In genomic region chr4:104494822-104495559, GRCh38 we compare ENCODE assay signal across 8 cellular contexts. TPM values are rescaled to one million over a fixed set of nuclear protein-coding genes. Genes with fewer than 3 reads are reported as not detected.
DNase-seq lines count a peak whose midpoint lies in the region; ATAC-seq and TF ChIP-seq lines count a peak whose summit lies in the region.

Gene CXXC4 (minus strand): TSS chr4:104494894. CDS start chr4:104491802, 3,092 bp downstream.

- ATAC-seq in GM19324 (IDR thresholded peaks at IDR 0.05; ENCODE audit: low FRiP score, unreplicated experiment) (peak; percentile 41), GM19328 (IDR thresholded peaks at IDR 0.05; ENCODE audit: unreplicated experiment) (no peak)

- peak within 1 kb of the TSS; percentile 90 for H3K4me2 ChIP-seq in smooth muscle cell

- H3K9ac ChIP-seq in smooth muscle cell (ENCODE audit: low read depth) = peak within 1 kb of the TSS; percentile 59

- WGBS in smooth muscle cell (ENCODE audit: low lambda C conversion rate) = under 1% methylated on average over 36 of the region's 42 CpGs

- H3K27me3 ChIP-seq in SJCRH30 (no peaks in the 10 kb centered on the region), kidney epithelial cell (ENCODE audit: control insufficient read depth, insufficient read depth, low read length) (no peaks in the 10 kb centered on the region), smooth muscle cell (ENCODE audit: low read depth) (peaks cover 7% of the 10 kb centered on the region)

- H2AFZ ChIP-seq in smooth muscle cell (ENCODE audit: low read depth) = peak within 1 kb of the TSS; percentile 93

- H3K36me3 ChIP-seq in SJCRH30 = no peaks in the 10 kb centered on the region
- H3K36me3 ChIP-seq in kidney epithelial cell (ENCODE audit: control insufficient read depth, insufficient read depth, low read length) = no peaks in the 10 kb centered on the region
- no peaks in the 10 kb centered on the region for H3K36me3 ChIP-seq in smooth muscle cell (ENCODE audit: low read depth)

- no peaks in the 10 kb centered on the region for H3K9me3 ChIP-seq in SJCRH30 (replicated peaks)
- H3K9me3 ChIP-seq in smooth muscle cell (replicated peaks; ENCODE audit: low read depth) = no peaks in the 10 kb centered on the region

- no peaks in the 10 kb centered on the region for H3K79me2 ChIP-seq in smooth muscle cell (ENCODE audit: low read depth)

- H3K4me1 ChIP-seq in SJCRH30 (peaks cover 12% of the 10 kb centered on the region), smooth muscle cell (ENCODE audit: low read depth) (peaks cover 27% of the 10 kb centered on the region)

- H3K4me3 ChIP-seq in SJCRH30 (peak within 1 kb of the TSS; percentile 79), kidney epithelial cell (ENCODE audit: low read depth, low read length) (peak within 1 kb of the TSS; percentile 58), smooth muscle cell (peak within 1 kb of the TSS; percentile 69)

- DNase-seq in C1 segment of cervical spinal cord (lab: John Stamatoyannopoulos, UW) = peak in 12 of 14 donors; percentile 29 to 97 (median 66)
- DNase-seq in LHCN-M2 (ENCODE audit: low read depth) = peak; percentile 13
- peak; percentile 79 to 86 for DNase-seq in SJCRH30
- DNase-seq in caudate nucleus (lab: John Stamatoyannopoulos, UW) = peak in 59 of 61 donors; percentile 7 to 93 (median 69)
- DNase-seq in kidney epithelial cell (ENCODE audit: low read depth) = no peak
- peak; percentile 36 for DNase-seq in smooth muscle cell (lab: John Stamatoyannopoulos, UW; ENCODE audit: unreplicated experiment)

- no peaks in the 10 kb centered on the region for H4K20me1 ChIP-seq in smooth muscle cell (ENCODE audit: low read depth)

- peaks cover 24% of the 10 kb centered on the region for H3F3A ChIP-seq in smooth muscle cell (ENCODE audit: low read depth)

- TF ChIP-seq CTCF in kidney epithelial cell (IDR thresholded peaks at IDR 0.05; ENCODE audit: insufficient read depth, low read length, poor library complexity, severe bottlenecking) = no peak
- no peak for TF ChIP-seq CTCF in smooth muscle cell (IDR thresholded peaks at IDR 0.05; ENCODE audit: borderline replicate concordance, insufficient read depth, poor library complexity, severe bottlenecking)

- H3K27ac ChIP-seq in SJCRH30 (peak within 1 kb of the TSS; percentile 79), caudate nucleus (ENCODE audit: low read depth, low read length) (peak within 1 kb of the TSS; percentile 94), smooth muscle cell (ENCODE audit: low read depth) (no peak within 1 kb of the TSS)

RNA-seq across cellular contexts. Expression of gene CXXC4, which starts in this region (rescaled TPM):
- total RNA-seq in LHCN-M2 (2014; rRNA removed) (not detected in 2 replicates), kidney epithelial cell (0.27 and 0.50 TPM in 2 replicates), smooth muscle cell (0.18 and 0.72 TPM in 2 replicates)
- not detected for polyA plus RNA-seq in LHCN-M2 (2012)
- 3.3 and 4.6 TPM in 2 replicates for total RNA-seq in SJCRH30 (2014; rRNA removed; shearing (Covaris generic))
- polyA plus RNA-seq in smooth muscle cell = 0.08 and 0.64 TPM in 2 replicates

Comparison
In these comparisons a context has a peak if more than half of its experiments do, and no peak if none do; other contexts are left out.
1. Peak in DNase-seq in LHCN-M2; RNA of the gene not detected or under 1 TPM.
2. Peak in DNase-seq, H3K4me3 ChIP-seq, H3K9ac ChIP-seq and H3K4me2 ChIP-seq in smooth muscle cell; RNA of the gene not detected or under 1 TPM.